Comparison of ENCODE assay signal across 18 cellular contexts in genomic region chr11:2135018-2135569, GRCh38. TPM values are rescaled to one million over a fixed set of nuclear protein-coding genes. Genes with fewer than 3 reads are reported as not detected.
DNase-seq lines count a peak whose midpoint lies in the region; ATAC-seq and TF ChIP-seq lines count a peak whose summit lies in the region.
"Had no signal": no experiment of that assay in that cellular context is flagged by ENCODE, and none has a peak within 500 bp of the region (broad histone marks: within the 10 kb centered on the region; RNA-seq: fewer than 3 reads in every experiment).

No MANE protein-coding gene starts in this region.

- peaks cover 1% of the 10 kb centered on the region for H3K4me1 Mint-ChIP-seq in activated naive CD8-positive, alpha-beta T cell treated with anti-CD3 and anti-CD28 coated beads, Interleukin-2, amount 10 ng/mL, durations not matched to agents 7 days and 5 days
- peaks cover 5% of the 10 kb centered on the region for H3K4me1 Mint-ChIP-seq in activated naive CD8-positive, alpha-beta T cell treated with anti-CD3 and anti-CD28 coated beads, Interleukin-2, amount 50 U/mL, for 24 hours

- H3K79me2 ChIP-seq in osteoblast (ENCODE audit: insufficient read depth, low read length): no peaks in the 10 kb centered on the region

- H3K4me3 ChIP-seq in fibroblast of villous mesenchyme (ENCODE audit: low read depth, low read length) (peak overlapping the region; percentile 67), mucosa of descending colon (no peak overlapping the region), skeletal muscle satellite cell (ENCODE audit: low read length) (peak overlapping the region; percentile 34), osteoblast (ENCODE audit: insufficient read depth, low read length) (no peak overlapping the region)
- H3K4me3 ChIP-seq: MG63 had no signal

- H4K20me1 ChIP-seq in osteoblast (ENCODE audit: insufficient read depth, low read length): no peaks in the 10 kb centered on the region

- H3K4me2 ChIP-seq in skeletal muscle satellite cell (ENCODE audit: low read length): peak overlapping the region; percentile 83
- H3K4me2 ChIP-seq in osteoblast (ENCODE audit: insufficient read depth, low read length): no peak overlapping the region

- H3K9me3 Mint-ChIP-seq in activated naive CD8-positive, alpha-beta T cell treated with anti-CD3 and anti-CD28 coated beads, Interleukin-2, amount 10 ng/mL, durations not matched to agents 7 days and 5 days: no peaks in the 10 kb centered on the region
- H3K9me3 Mint-ChIP-seq in activated naive CD8-positive, alpha-beta T cell treated with anti-CD3 and anti-CD28 coated beads, Interleukin-2, amount 50 U/mL, for 24 hours: no peaks in the 10 kb centered on the region
- H3K9me3 Mint-ChIP-seq: HFFc6 had no signal

- peaks cover 8% of the 10 kb centered on the region for H3K27me3 ChIP-seq in skeletal muscle satellite cell (ENCODE audit: control insufficient read depth, insufficient read depth, low read length)
- peaks cover 39% of the 10 kb centered on the region for H3K27me3 ChIP-seq in osteoblast (ENCODE audit: insufficient read depth, low read length)

- intact Hi-C loops in mucosa of descending colon (cut with DNase I, micrococcal nuclease): no loop called here
- intact Hi-C loops in posterior vena cava (cut with DNase I): no loop called here

- H3K4me3 Mint-ChIP-seq in activated naive CD8-positive, alpha-beta T cell treated with anti-CD3 and anti-CD28 coated beads, Interleukin-2, amount 10 ng/mL, durations not matched to agents 7 days and 5 days: no peak overlapping the region
- no peak overlapping the region for H3K4me3 Mint-ChIP-seq in activated naive CD8-positive, alpha-beta T cell treated with anti-CD3 and anti-CD28 coated beads, Interleukin-2, amount 50 U/mL, for 24 hours
- H3K4me3 Mint-ChIP-seq: HFFc6 had no signal

- ATAC-seq in activated naive CD8-positive, alpha-beta T cell treated with anti-CD3 and anti-CD28 coated beads, Interleukin-2, amount 10 ng/mL, durations not matched to agents 7 days and 5 days (ENCODE audit: low read depth): no peak
- no peak for ATAC-seq in activated naive CD8-positive, alpha-beta T cell treated with anti-CD3 and anti-CD28 coated beads, Interleukin-2, amount 50 U/mL, for 24 hours
- no peak for ATAC-seq in mucosa of descending colon
- ATAC-seq: PC-3 had no signal

- no peak overlapping the region for H3K9ac ChIP-seq in skeletal muscle satellite cell (ENCODE audit: low read depth, low read length)

- no peak overlapping the region for H2AFZ ChIP-seq in osteoblast (ENCODE audit: low read length)

- DNase-seq in activated naive CD8-positive, alpha-beta T cell treated with anti-CD3 and anti-CD28 coated beads, Interleukin-2, amount 10 ng/mL, durations not matched to agents 7 days and 5 days: peak; percentile 21
- DNase-seq in activated naive CD8-positive, alpha-beta T cell treated with anti-CD3 and anti-CD28 coated beads, Interleukin-2, amount 50 U/mL, for 24 hours: no peak
- DNase-seq in fibroblast of villous mesenchyme (ENCODE audit: low read depth) (no peak), mucosa of descending colon (peak in 2 of 3 donors; percentile 1 to 45), osteoblast (ENCODE audit: insufficient read length, low spot score, missing footprints) (no peak), posterior vena cava (ENCODE audit: low spot score) (no peak)
- DNase-seq in activated CD4-positive, CD25-positive, alpha-beta regulatory T cell (lab: John Stamatoyannopoulos, UW): no peak
- DNase-seq: C1 segment of cervical spinal cord, HFFc6, MG63, NCI-H1092, NCI-H1694, NCI-H510A treated with DMSO at 0.1 percent for 48 hours, NCI-H82, PC-3 had no signal

- H3K4me1 ChIP-seq in mucosa of descending colon (ENCODE audit: low read depth) (peaks cover 5% of the 10 kb centered on the region), skeletal muscle satellite cell (ENCODE audit: control insufficient read depth, insufficient read depth, low read length) (peaks cover 10% of the 10 kb centered on the region), osteoblast (ENCODE audit: insufficient read depth, low read length) (no peaks in the 10 kb centered on the region)

- H3K9me3 ChIP-seq in mucosa of descending colon (no peaks in the 10 kb centered on the region), skeletal muscle satellite cell (replicated peaks; ENCODE audit: low read length) (no peaks in the 10 kb centered on the region), osteoblast (ENCODE audit: low read depth, low read length) (no peaks in the 10 kb centered on the region)
- H3K9me3 ChIP-seq: MG63 had no signal

- no peaks in the 10 kb centered on the region for H3K36me3 Mint-ChIP-seq in activated naive CD8-positive, alpha-beta T cell treated with anti-CD3 and anti-CD28 coated beads, Interleukin-2, amount 10 ng/mL, durations not matched to agents 7 days and 5 days
- H3K36me3 Mint-ChIP-seq in activated naive CD8-positive, alpha-beta T cell treated with anti-CD3 and anti-CD28 coated beads, Interleukin-2, amount 50 U/mL, for 24 hours (ENCODE audit: low read depth): no peaks in the 10 kb centered on the region

- POLR2A ChIA-PET in activated naive CD8-positive, alpha-beta T cell treated with anti-CD3 and anti-CD28 coated beads, Interleukin-2, amount 10 ng/mL, durations not matched to agents 7 days and 5 days (lab: Charles Lee): no interaction called here

- H3K36me3 ChIP-seq in mucosa of descending colon (ENCODE audit: low read depth) (no peaks in the 10 kb centered on the region), skeletal muscle satellite cell (ENCODE audit: insufficient read depth, low read length) (peaks cover 5% of the 10 kb centered on the region), osteoblast (ENCODE audit: insufficient read depth, low read length) (no peaks in the 10 kb centered on the region)
- H3K36me3 ChIP-seq: MG63 had no signal

- TF ChIP-seq CTCF in fibroblast of villous mesenchyme (IDR thresholded peaks at IDR 0.05; ENCODE audit: insufficient read depth, low read depth, low read length): no peak
- TF ChIP-seq CTCF in mucosa of descending colon (IDR thresholded peaks at IDR 0.05): no peak
- TF ChIP-seq CTCF in osteoblast (IDR thresholded peaks at IDR 0.05; ENCODE audit: extremely low read depth, low read depth, low read length): no peak

- no peak overlapping the region for H3K27ac Mint-ChIP-seq in activated naive CD8-positive, alpha-beta T cell treated with anti-CD3 and anti-CD28 coated beads, Interleukin-2, amount 10 ng/mL, durations not matched to agents 7 days and 5 days
- H3K27ac Mint-ChIP-seq in activated naive CD8-positive, alpha-beta T cell treated with anti-CD3 and anti-CD28 coated beads, Interleukin-2, amount 50 U/mL, for 24 hours: no peak overlapping the region
- H3K27ac Mint-ChIP-seq: HFFc6 had no signal

- peaks cover 57% of the 10 kb centered on the region for H3K27me3 Mint-ChIP-seq in activated naive CD8-positive, alpha-beta T cell treated with anti-CD3 and anti-CD28 coated beads, Interleukin-2, amount 10 ng/mL, durations not matched to agents 7 days and 5 days
- peaks cover 63% of the 10 kb centered on the region for H3K27me3 Mint-ChIP-seq in activated naive CD8-positive, alpha-beta T cell treated with anti-CD3 and anti-CD28 coated beads, Interleukin-2, amount 50 U/mL, for 24 hours

- H3K27ac ChIP-seq in osteoblast (ENCODE audit: low read depth, low read length): no peak overlapping the region
- H3K27ac ChIP-seq: RWPE1 had no signal

RNA-seq across cellular contexts. Expression of gene IGF2, which starts 4.1 kb away (rescaled TPM):
- total RNA-seq in activated naive CD8-positive, alpha-beta T cell treated with anti-CD3 and anti-CD28 coated beads, Interleukin-2, amount 10 ng/mL, durations not matched to agents 7 days and 5 days: not detected
- 26.8 and 44.8 TPM in 2 replicates for total RNA-seq in fibroblast of villous mesenchyme
- 10 to 100 TPM in 2 of 3 donors, 1 to 10 TPM in 1; 7.6 to 27.6 (median 12.1) TPM for total RNA-seq in mucosa of descending colon
- total RNA-seq in skeletal muscle satellite cell (2012; rRNA removed): 0.76 and 8.7 TPM in 2 replicates
- 53.9 and 68.8 TPM in 2 replicates for total RNA-seq in osteoblast
- total RNA-seq in posterior vena cava: 100 to 1,000 TPM; 161 to 323 TPM

RNA-seq across cellular contexts. Expression of gene INS, which starts 25.9 kb away (rescaled TPM):
- total RNA-seq in activated naive CD8-positive, alpha-beta T cell treated with anti-CD3 and anti-CD28 coated beads, Interleukin-2, amount 10 ng/mL, durations not matched to agents 7 days and 5 days: not detected
- total RNA-seq in fibroblast of villous mesenchyme: not detected in 2 replicates
- not detected for total RNA-seq in mucosa of descending colon
- not detected in 2 replicates for total RNA-seq in skeletal muscle satellite cell (2012; rRNA removed)
- total RNA-seq in osteoblast: not detected in 2 replicates
- total RNA-seq in posterior vena cava: not detected
- total RNA-seq: A172, HFFc6, PC-3 had no signal

RNA-seq across cellular contexts. Expression of gene TH, which starts 36.5 kb away (rescaled TPM):
- not detected for total RNA-seq in activated naive CD8-positive, alpha-beta T cell treated with anti-CD3 and anti-CD28 coated beads, Interleukin-2, amount 10 ng/mL, durations not matched to agents 7 days and 5 days
- total RNA-seq in fibroblast of villous mesenchyme (not detected in 2 replicates), mucosa of descending colon (under 1 TPM in 1 of 3 donors, not detected in 2; 0.17 TPM), osteoblast (under 0.01 TPM in 1 of 2 replicates, not detected in the other), posterior vena cava (under 1 TPM in 1 of 2 donors, not detected in 1; 0.67 TPM)
- under 0.01 TPM in 1 of 2 replicates, not detected in the other for total RNA-seq in skeletal muscle satellite cell (2012; rRNA removed)
- total RNA-seq: HFFc6 had no signal

Comparison
In these comparisons a context has a peak if more than half of its experiments do, and no peak if none do; other contexts are left out.
1. DNase-seq: peak in activated naive CD8-positive, alpha-beta T cell treated with anti-CD3 and anti-CD28 coated beads, Interleukin-2, amount 10 ng/mL, durations not matched to agents 7 days and 5 days (single experiment) and mucosa of descending colon (2 of 3); none in activated naive CD8-positive, alpha-beta T cell treated with anti-CD3 and anti-CD28 coated beads, Interleukin-2, amount 50 U/mL, for 24 hours (single experiment), fibroblast of villous mesenchyme (single experiment), osteoblast (single experiment), posterior vena cava (single experiment) and activated CD4-positive, CD25-positive, alpha-beta regulatory T cell (0 of 4).
2. H3K4me3 ChIP-seq: peak in fibroblast of villous mesenchyme (single experiment) and skeletal muscle satellite cell (single experiment); none in mucosa of descending colon (single experiment) and osteoblast (single experiment).
3. RNA of gene IGF2, which starts 4.1 kb away (total RNA-seq): 161 to 323 TPM in posterior vena cava, 53.9 to 68.8 TPM in osteoblast, 26.8 to 44.8 TPM in fibroblast of villous mesenchyme and 7.6 to 27.6 TPM in mucosa of descending colon; not detected in activated naive CD8-positive, alpha-beta T cell treated with anti-CD3 and anti-CD28 coated beads, Interleukin-2, amount 10 ng/mL, durations not matched to agents 7 days and 5 days; every median in the first group is over 4 times any median in the second.